ENCODE assay signal across 2 cellular contexts in the genomic region with DNA sequence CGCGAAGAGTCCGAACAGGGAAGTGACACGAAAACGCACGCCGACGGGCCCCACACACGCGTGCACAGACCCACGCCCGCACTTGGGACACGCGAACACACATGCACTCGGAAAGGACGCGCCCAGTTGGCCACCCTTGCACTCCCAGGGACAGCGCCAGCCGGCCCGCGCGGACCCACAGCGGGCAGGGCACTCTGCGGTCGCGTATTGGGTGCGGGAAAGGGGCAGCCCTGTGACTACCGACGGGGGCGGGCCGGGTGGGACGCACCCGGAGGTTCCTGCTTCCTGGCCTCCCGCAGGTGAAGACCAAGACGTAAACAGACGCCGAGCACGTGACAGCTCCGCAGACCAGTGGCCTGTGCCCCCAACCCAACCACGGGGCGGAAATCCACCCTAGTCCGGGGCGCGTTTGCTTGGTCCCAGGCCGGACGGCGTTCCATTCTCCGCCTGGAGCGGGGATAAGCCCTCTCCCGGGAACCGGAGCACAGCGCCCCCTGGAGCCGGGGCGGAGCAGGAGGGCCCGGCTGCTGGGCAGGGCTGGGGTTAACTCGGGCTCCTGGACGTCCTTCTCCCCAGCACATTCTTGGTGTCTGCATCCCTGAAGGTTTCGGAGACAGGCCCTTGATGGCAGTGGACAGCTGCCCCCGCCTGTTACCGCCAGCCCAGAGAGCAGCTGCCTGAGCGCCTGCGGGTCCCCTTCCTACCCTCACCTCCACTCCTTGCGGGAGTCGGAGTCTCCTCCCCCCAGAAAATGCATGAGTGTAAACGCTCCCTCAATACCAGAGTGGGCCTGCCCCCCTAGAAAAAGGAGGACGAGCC.
TF ChIP-seq lines count a peak whose summit lies in the region.

No MANE protein-coding gene starts in this region.

TF ChIP-seq in HEK293, 187 proteins besides CTCF, POLR2A, EP300 and RAD21 (continued from another document and continues in another):
- TF ChIP-seq ZNF610 (tag by site-specific recombination; IDR thresholded peaks at IDR 0.05; ENCODE audit: borderline replicate concordance) (no peak; the same call in 1 of the 2 replicates), ZNF169 (tag by site-specific recombination; IDR thresholded peaks at IDR 0.05) (no peak), ZNF654 (tag by site-specific recombination; IDR thresholded peaks at IDR 0.05; ENCODE audit: low read depth) (no peak; the same call in 1 of the 2 replicates), ZNF155 (tag by site-specific recombination; IDR thresholded peaks at IDR 0.05) (no peak), ZNF791 (tag by site-specific recombination; IDR thresholded peaks at IDR 0.05) (no peak), HOXC10 (CRISPR knock-in tag; IDR thresholded peaks at IDR 0.05) (no peak), ZNF23 (tag by site-specific recombination; IDR thresholded peaks at IDR 0.05; ENCODE audit: borderline replicate concordance) (no peak), ZNF274 (IDR thresholded peaks at IDR 0.05; ENCODE audit: low read length) (no peak), ZNF274 (tag by site-specific recombination; IDR thresholded peaks at IDR 0.05; ENCODE audit: borderline replicate concordance) (no peak), ZSCAN23 (tag by site-specific recombination; IDR thresholded peaks at IDR 0.05) (0 out of 2 replicates have a peak, but pooled peaks have one; percentile 36), SCRT2 (tag by site-specific recombination; IDR thresholded peaks at IDR 0.05) (no peak), PRDM1 (tag by site-specific recombination; IDR thresholded peaks at IDR 0.05) (no peak), ZFP69B (tag by site-specific recombination; IDR thresholded peaks at IDR 0.05) (peak; percentile 15), ZNF585B (tag by site-specific recombination; IDR thresholded peaks at IDR 0.05) (no peak), ZNF560 (tag by site-specific recombination; IDR thresholded peaks at IDR 0.05; ENCODE audit: borderline replicate concordance) (no peak), ZNF248 (tag by site-specific recombination; IDR thresholded peaks at IDR 0.05) (no peak), BCL11B (tag by site-specific recombination; IDR thresholded peaks at IDR 0.05; ENCODE audit: low read depth) (no peak; the same call in 1 of the 2 replicates), ZNF157 (tag by site-specific recombination; IDR thresholded peaks at IDR 0.05) (no peak)
- TF ChIP-seq, protein P1, sequence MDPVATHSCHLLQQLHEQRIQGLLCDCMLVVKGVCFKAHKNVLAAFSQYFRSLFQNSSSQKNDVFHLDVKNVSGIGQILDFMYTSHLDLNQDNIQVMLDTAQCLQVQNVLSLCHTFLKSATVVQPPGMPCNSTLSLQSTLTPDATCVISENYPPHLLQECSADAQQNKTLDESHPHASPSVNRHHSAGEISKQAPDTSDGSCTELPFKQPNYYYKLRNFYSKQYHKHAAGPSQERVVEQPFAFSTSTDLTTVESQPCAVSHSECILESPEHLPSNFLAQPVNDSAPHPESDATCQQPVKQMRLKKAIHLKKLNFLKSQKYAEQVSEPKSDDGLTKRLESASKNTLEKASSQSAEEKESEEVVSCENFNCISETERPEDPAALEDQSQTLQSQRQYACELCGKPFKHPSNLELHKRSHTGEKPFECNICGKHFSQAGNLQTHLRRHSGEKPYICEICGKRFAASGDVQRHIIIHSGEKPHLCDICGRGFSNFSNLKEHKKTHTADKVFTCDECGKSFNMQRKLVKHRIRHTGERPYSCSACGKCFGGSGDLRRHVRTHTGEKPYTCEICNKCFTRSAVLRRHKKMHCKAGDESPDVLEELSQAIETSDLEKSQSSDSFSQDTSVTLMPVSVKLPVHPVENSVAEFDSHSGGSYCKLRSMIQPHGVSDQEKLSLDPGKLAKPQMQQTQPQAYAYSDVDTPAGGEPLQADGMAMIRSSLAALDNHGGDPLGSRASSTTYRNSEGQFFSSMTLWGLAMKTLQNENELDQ (tag by site-specific recombination; IDR thresholded peaks at IDR 0.05; ENCODE audit: low read depth): no peak
- TF ChIP-seq, protein P2, sequence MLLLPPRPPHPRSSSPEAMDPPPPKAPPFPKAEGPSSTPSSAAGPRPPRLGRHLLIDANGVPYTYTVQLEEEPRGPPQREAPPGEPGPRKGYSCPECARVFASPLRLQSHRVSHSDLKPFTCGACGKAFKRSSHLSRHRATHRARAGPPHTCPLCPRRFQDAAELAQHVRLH (tag by site-specific recombination; IDR thresholded peaks at IDR 0.05): peak; percentile 65; the same call in 1 of the 2 replicates
- TF ChIP-seq, protein P3, sequence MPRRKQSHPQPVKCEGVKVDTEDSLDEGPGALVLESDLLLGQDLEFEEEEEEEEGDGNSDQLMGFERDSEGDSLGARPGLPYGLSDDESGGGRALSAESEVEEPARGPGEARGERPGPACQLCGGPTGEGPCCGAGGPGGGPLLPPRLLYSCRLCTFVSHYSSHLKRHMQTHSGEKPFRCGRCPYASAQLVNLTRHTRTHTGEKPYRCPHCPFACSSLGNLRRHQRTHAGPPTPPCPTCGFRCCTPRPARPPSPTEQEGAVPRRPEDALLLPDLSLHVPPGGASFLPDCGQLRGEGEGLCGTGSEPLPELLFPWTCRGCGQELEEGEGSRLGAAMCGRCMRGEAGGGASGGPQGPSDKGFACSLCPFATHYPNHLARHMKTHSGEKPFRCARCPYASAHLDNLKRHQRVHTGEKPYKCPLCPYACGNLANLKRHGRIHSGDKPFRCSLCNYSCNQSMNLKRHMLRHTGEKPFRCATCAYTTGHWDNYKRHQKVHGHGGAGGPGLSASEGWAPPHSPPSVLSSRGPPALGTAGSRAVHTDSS (tag by site-specific recombination; IDR thresholded peaks at IDR 0.05): no peak
- TF ChIP-seq, protein P4, sequence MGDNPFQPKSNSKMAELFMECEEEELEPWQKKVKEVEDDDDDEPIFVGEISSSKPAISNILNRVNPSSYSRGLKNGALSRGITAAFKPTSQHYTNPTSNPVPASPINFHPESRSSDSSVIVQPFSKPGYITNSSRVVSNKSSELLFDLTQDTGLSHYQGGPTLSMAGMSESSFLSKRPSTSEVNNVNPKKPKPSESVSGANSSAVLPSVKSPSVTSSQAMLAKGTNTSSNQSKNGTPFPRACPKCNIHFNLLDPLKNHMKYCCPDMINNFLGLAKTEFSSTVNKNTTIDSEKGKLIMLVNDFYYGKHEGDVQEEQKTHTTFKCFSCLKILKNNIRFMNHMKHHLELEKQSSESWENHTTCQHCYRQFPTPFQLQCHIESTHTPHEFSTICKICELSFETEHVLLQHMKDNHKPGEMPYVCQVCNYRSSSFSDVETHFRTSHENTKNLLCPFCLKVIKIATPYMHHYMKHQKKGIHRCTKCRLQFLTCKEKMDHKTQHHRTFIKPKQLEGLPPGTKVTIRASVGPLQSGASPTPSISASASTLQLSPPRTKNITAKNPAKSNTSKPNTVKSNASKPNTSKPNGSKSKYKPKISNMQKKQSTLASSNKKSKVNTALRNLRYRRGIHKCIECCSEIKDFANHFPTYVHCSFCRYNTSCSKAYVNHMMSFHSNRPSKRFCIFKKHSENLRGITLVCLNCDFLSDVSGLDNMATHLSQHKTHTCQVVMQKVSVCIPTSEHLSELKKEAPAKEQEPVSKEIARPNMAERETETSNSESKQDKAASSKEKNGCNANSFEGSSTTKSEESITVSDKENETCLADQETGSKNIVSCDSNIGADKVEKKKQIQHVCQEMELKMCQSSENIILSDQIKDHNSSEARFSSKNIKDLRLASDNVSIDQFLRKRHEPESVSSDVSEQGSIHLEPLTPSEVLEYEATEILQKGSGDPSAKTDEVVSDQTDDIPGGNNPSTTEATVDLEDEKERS (tag by site-specific recombination; IDR thresholded peaks at IDR 0.05): no peak

TF ChIP-seq in HepG2, 621 proteins besides CTCF, POLR2A, EP300 and RAD21 (continued from another document and continues in another):
- TF ChIP-seq ZNF768 (CRISPR knock-in tag; IDR thresholded peaks at IDR 0.05): peak; percentile 35; the same call in 1 of the 2 replicates
- TF ChIP-seq ZBTB3 (CRISPR knock-in tag; IDR thresholded peaks at IDR 0.05; ENCODE audit: borderline replicate concordance, low read depth): 0 out of 2 replicates have a peak, but pooled peaks have one; percentile 58
- TF ChIP-seq PHF21A (CRISPR knock-in tag; IDR thresholded peaks at IDR 0.05): peak; percentile 48; the same call in 1 of the 2 replicates
- TF ChIP-seq ZNF121 (CRISPR knock-in tag; IDR thresholded peaks at IDR 0.05): peak; percentile 55
- TF ChIP-seq YY1 (IDR thresholded peaks at IDR 0.05; ENCODE audit: insufficient read depth, insufficient replicate concordance, low read depth, low read length): no peak
- TF ChIP-seq ZNF549 (CRISPR knock-in tag; IDR thresholded peaks at IDR 0.05): no peak
- TF ChIP-seq U2AF1 (optimal IDR thresholded peaks at IDR 0.05; ENCODE audit: low read depth, low read length): peak; percentile 7
- no peak for TF ChIP-seq ZNF333 (CRISPR knock-in tag; IDR thresholded peaks at IDR 0.05; ENCODE audit: borderline replicate concordance)
- TF ChIP-seq DNMT1 (CRISPR knock-in tag; IDR thresholded peaks at IDR 0.05): peak; percentile 94; the same call in 1 of the 2 replicates
- TF ChIP-seq JUNB (CRISPR knock-in tag; IDR thresholded peaks at IDR 0.05; ENCODE audit: borderline replicate concordance): no peak
- peak; percentile 69; the same call in 1 of the 2 replicates for TF ChIP-seq KAT8 (CRISPR knock-in tag; IDR thresholded peaks at IDR 0.05)
- TF ChIP-seq, protein P5, sequence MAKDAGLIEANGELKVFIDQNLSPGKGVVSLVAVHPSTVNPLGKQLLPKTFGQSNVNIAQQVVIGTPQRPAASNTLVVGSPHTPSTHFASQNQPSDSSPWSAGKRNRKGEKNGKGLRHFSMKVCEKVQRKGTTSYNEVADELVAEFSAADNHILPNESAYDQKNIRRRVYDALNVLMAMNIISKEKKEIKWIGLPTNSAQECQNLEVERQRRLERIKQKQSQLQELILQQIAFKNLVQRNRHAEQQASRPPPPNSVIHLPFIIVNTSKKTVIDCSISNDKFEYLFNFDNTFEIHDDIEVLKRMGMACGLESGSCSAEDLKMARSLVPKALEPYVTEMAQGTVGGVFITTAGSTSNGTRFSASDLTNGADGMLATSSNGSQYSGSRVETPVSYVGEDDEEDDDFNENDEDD (CRISPR knock-in tag; IDR thresholded peaks at IDR 0.05; ENCODE audit: borderline replicate concordance): no peak
- TF ChIP-seq FOXC1 (CRISPR knock-in tag; IDR thresholded peaks at IDR 0.05; ENCODE audit: borderline replicate concordance): peak; percentile 6; the same call in 1 of the 2 replicates
- TF ChIP-seq, protein P6, sequence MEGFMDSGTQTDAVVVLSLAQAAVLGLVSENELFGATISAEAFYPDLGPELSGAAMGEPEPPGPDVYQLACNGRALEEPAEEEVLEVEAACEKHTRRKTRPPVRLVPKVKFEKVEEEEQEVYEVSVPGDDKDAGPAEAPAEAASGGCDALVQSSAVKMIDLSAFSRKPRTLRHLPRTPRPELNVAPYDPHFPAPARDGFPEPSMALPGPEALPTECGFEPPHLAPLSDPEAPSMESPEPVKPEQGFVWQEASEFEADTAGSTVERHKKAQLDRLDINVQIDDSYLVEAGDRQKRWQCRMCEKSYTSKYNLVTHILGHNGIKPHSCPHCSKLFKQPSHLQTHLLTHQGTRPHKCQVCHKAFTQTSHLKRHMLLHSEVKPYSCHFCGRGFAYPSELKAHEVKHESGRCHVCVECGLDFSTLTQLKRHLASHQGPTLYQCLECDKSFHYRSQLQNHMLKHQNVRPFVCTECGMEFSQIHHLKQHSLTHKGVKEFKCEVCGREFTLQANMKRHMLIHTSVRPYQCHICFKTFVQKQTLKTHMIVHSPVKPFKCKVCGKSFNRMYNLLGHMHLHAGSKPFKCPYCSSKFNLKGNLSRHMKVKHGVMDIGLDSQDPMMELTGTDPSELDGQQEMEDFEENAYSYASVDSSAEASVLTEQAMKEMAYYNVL (CRISPR knock-in tag; IDR thresholded peaks at IDR 0.05; ENCODE audit: borderline replicate concordance): no peak
- no peak; the same call in 1 of the 2 replicates for TF ChIP-seq NR2F6 (IDR thresholded peaks at IDR 0.05)
- no peak; the same call in 1 of the 2 replicates for TF ChIP-seq NR2F6 (CRISPR knock-in tag; IDR thresholded peaks at IDR 0.05)
- TF ChIP-seq, protein P7, sequence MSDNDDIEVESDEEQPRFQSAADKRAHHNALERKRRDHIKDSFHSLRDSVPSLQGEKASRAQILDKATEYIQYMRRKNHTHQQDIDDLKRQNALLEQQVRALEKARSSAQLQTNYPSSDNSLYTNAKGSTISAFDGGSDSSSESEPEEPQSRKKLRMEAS (IDR thresholded peaks at IDR 0.05): peak; percentile 35
- TF ChIP-seq ISL2 (CRISPR knock-in tag; IDR thresholded peaks at IDR 0.05): peak; percentile 45
- no peak for TF ChIP-seq MEF2D (CRISPR knock-in tag; IDR thresholded peaks at IDR 0.05)
- TF ChIP-seq, protein P8, sequence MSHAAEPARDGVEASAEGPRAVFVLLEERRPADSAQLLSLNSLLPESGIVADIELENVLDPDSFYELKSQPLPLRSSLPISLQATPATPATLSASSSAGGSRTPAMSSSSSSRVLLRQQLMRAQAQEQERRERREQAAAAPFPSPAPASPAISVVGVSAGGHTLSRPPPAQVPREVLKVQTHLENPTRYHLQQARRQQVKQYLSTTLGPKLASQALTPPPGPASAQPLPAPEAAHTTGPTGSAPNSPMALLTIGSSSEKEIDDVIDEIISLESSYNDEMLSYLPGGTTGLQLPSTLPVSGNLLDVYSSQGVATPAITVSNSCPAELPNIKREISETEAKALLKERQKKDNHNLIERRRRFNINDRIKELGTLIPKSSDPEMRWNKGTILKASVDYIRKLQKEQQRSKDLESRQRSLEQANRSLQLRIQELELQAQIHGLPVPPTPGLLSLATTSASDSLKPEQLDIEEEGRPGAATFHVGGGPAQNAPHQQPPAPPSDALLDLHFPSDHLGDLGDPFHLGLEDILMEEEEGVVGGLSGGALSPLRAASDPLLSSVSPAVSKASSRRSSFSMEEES (CRISPR knock-in tag; IDR thresholded peaks at IDR 0.05): no peak; the same call in 1 of the 2 replicates
